In genomic region chr10:43125881-43126731, GRCh38 we compare ENCODE assay signal across 17 cellular contexts. TPM values are rescaled to one million over a fixed set of nuclear protein-coding genes. Genes with fewer than 3 reads are reported as not detected.
DNase-seq lines count a peak whose midpoint lies in the region; TF ChIP-seq lines count a peak whose summit lies in the region.
"Had no signal": no experiment of that assay in that cellular context is flagged by ENCODE, and none has a peak within 500 bp of the region (broad histone marks: within the 10 kb centered on the region; RNA-seq: fewer than 3 reads in every experiment).

No MANE protein-coding gene starts in this region.

- H3K27me3 Mint-ChIP-seq in IgD-negative memory B cell (peaks cover 4% of the 10 kb centered on the region), osteocyte (ENCODE audit: unreplicated experiment) (peaks cover 4% of the 10 kb centered on the region)

- DNase-seq in esophagus muscularis mucosa (ENCODE audit: extremely low spot score): peak; percentile 62
- DNase-seq in osteocyte (ENCODE audit: extremely low spot score, unreplicated experiment): peak; percentile 75
- DNase-seq in stimulated activated naive CD4-positive, alpha-beta T cell (lab: John Stamatoyannopoulos, UW): no peak
- no peak for DNase-seq in trophoblast cell
- no peak for DNase-seq in central memory CD4-positive, alpha-beta T cell
- DNase-seq: activated naive CD4-positive, alpha-beta T cell treated with Interleukin-2 at 50 U/mL for 16 hours; body of pancreas; GOT3; NCI-H187 treated with DMSO at 0.1 percent for 48 hours; NK-92 treated with Interleukin-12 subunit alpha and Interleukin-12 subunit beta, amount 100 ng/mL, for 24 hours; retina; stimulated activated CD4-positive, alpha-beta T cell treated with anti-CD3 and anti-CD28 coated beads, Interleukin-15, amount 100 ng/mL, for 24 hours had no signal

- H3K4me3 Mint-ChIP-seq in IgD-negative memory B cell (peak overlapping the region in 3 of 4 donors; percentile 33 to 86 (median 86)), osteocyte (ENCODE audit: unreplicated experiment) (no peak overlapping the region)

- H2BK5ac ChIP-seq in trophoblast cell (ENCODE audit: low read depth, low read length, poor library complexity): no peak overlapping the region

- H3K4ac ChIP-seq in trophoblast cell (ENCODE audit: low read depth, low read length): no peak overlapping the region

- no peaks in the 10 kb centered on the region for H3K36me3 ChIP-seq in BLaER1 treated with 17β-estradiol and CSF1 and Interleukin-3, amounts not matched to agents 10 nM and 100 nM
- H3K36me3 ChIP-seq in esophagus muscularis mucosa: no peaks in the 10 kb centered on the region
- H3K36me3 ChIP-seq in trophoblast cell (ENCODE audit: control insufficient read depth in 1 of 2, insufficient read depth in 2 of 2, low read length in 2 of 2): no peaks in the 10 kb centered on the region
- H3K36me3 ChIP-seq: neutrophil had no signal

- no peak overlapping the region for H4K91ac ChIP-seq in trophoblast cell (ENCODE audit: low read depth, low read length)

- no peaks in the 10 kb centered on the region for H3K27me3 ChIP-seq in BLaER1 treated with 17β-estradiol and CSF1 and Interleukin-3, amounts not matched to agents 10 nM and 100 nM
- H3K27me3 ChIP-seq in esophagus muscularis mucosa (no peaks in the 10 kb centered on the region), trophoblast cell (ENCODE audit: insufficient read depth, low read length) (no peaks in the 10 kb centered on the region)
- H3K27me3 ChIP-seq: body of pancreas, neutrophil had no signal

- no peak overlapping the region for H4K12ac ChIP-seq in trophoblast cell (ENCODE audit: low read depth, low read length)

- peak overlapping the region; percentile 22 to 79 (median 65); a peak in 18 of 22 replicates for H3K9ac ChIP-seq in BLaER1 treated with 17β-estradiol and CSF1 and Interleukin-3, amounts not matched to agents 10 nM and 100 nM
- H3K9ac ChIP-seq in trophoblast cell (ENCODE audit: low read length): no peak overlapping the region

- no peaks in the 10 kb centered on the region for H4K20me1 ChIP-seq in BLaER1 treated with 17β-estradiol and CSF1 and Interleukin-3, amounts not matched to agents 10 nM and 100 nM

- H3K36me3 Mint-ChIP-seq in IgD-negative memory B cell (no peaks in the 10 kb centered on the region), osteocyte (ENCODE audit: unreplicated experiment) (no peaks in the 10 kb centered on the region)

- H3K9me3 ChIP-seq in BLaER1 treated with 17β-estradiol and CSF1 and Interleukin-3, amounts not matched to agents 10 nM and 100 nM (replicated peaks in 1 of 11): no peaks in the 10 kb centered on the region
- H3K9me3 ChIP-seq in esophagus muscularis mucosa (no peaks in the 10 kb centered on the region), trophoblast cell (ENCODE audit: insufficient read depth, low read depth, low read length) (peaks cover 2% of the 10 kb centered on the region)
- H3K9me3 ChIP-seq: body of pancreas, neutrophil had no signal

- 90% methylated on average over 21 of the region's 23 CpGs for WGBS in esophagus muscularis mucosa
- no CpG with 5 or more reads among the region's 23 CpGs for WGBS in trophoblast cell (ENCODE audit: extremely low coverage, insufficient coverage, insufficient read length)

- H3K23ac ChIP-seq in trophoblast cell (ENCODE audit: low read length): no peak overlapping the region

- peak overlapping the region; percentile 39 to 59 (median 46) for H3K27ac Mint-ChIP-seq in IgD-negative memory B cell
- H3K27ac Mint-ChIP-seq in osteocyte (ENCODE audit: unreplicated experiment): no peak overlapping the region

- TF ChIP-seq CTCF in esophagus muscularis mucosa (IDR thresholded peaks at IDR 0.05) (no peak), osteocyte (IDR thresholded peaks at IDR 0.05) (no peak)

- H3K79me1 ChIP-seq in trophoblast cell (ENCODE audit: low read length): no peaks in the 10 kb centered on the region

- H2BK120ac ChIP-seq in trophoblast cell (ENCODE audit: insufficient read depth, low read length, poor library complexity): no peak overlapping the region

- peak overlapping the region in 3 of 10 experiments; percentile 29 to 36 (median 30); a peak in 2 of 20 replicates for H3K4me3 ChIP-seq in BLaER1 treated with 17β-estradiol and CSF1 and Interleukin-3, amounts not matched to agents 10 nM and 100 nM
- H3K4me3 ChIP-seq in esophagus muscularis mucosa (no peak overlapping the region), trophoblast cell (ENCODE audit: low read depth, low read length) (no peak overlapping the region)
- H3K4me3 ChIP-seq: body of pancreas had no signal

- peak overlapping the region; percentile 82 to 99 (median 97) for H3K4me2 ChIP-seq in BLaER1 treated with 17β-estradiol and CSF1 and Interleukin-3, amounts not matched to agents 10 nM and 100 nM
- H3K4me2 ChIP-seq in trophoblast cell (ENCODE audit: low read length): no peak overlapping the region

- H2AK5ac ChIP-seq in trophoblast cell (ENCODE audit: low read length): no peak overlapping the region

- H4K8ac ChIP-seq in trophoblast cell (ENCODE audit: low read depth, low read length): no peak overlapping the region

- peaks cover 86 to 100% (median 99%) of the 10 kb centered on the region in 10 experiments for H3K4me1 ChIP-seq in BLaER1 treated with 17β-estradiol and CSF1 and Interleukin-3, amounts not matched to agents 10 nM and 100 nM
- H3K4me1 ChIP-seq in esophagus muscularis mucosa: peaks cover 0 to 5% (median 0%) of the 10 kb centered on the region in 4 donors
- peaks cover 0 to 4% of the 10 kb centered on the region in 2 experiments for H3K4me1 ChIP-seq in trophoblast cell (ENCODE audit: control insufficient read depth in 1 of 2, insufficient read depth in 2 of 2, low read length in 2 of 2)
- H3K4me1 ChIP-seq: body of pancreas had no signal

- H3K14ac ChIP-seq in trophoblast cell (ENCODE audit: low read length): no peak overlapping the region

- H3K79me2 ChIP-seq in trophoblast cell (ENCODE audit: control insufficient read depth, insufficient read depth, low read length, poor library complexity): no peaks in the 10 kb centered on the region

- H3K4me1 Mint-ChIP-seq in IgD-negative memory B cell (peaks cover 36 to 59% (median 38%) of the 10 kb centered on the region in 3 donors), osteocyte (ENCODE audit: unreplicated experiment) (peaks cover 25% of the 10 kb centered on the region)

- TF ChIP-seq POLR2A in esophagus muscularis mucosa (IDR thresholded peaks at IDR 0.05; ENCODE audit: low read depth): no peak

- H3K27ac ChIP-seq in BLaER1 treated with 17β-estradiol and CSF1 and Interleukin-3, amounts not matched to agents 10 nM and 100 nM: peak overlapping the region; percentile 34 to 90 (median 77)
- H3K27ac ChIP-seq in esophagus muscularis mucosa (replicated peaks in 1 of 4) (no peak overlapping the region), trophoblast cell (ENCODE audit: low read depth, low read length) (no peak overlapping the region)
- H3K27ac ChIP-seq: body of pancreas, HL-60, neutrophil, VCaP had no signal

- intact Hi-C loops in esophagus muscularis mucosa (cut with DNase I): no loop called here

- no peak overlapping the region for H3K18ac ChIP-seq in trophoblast cell (ENCODE audit: low read length)

- H3K9me3 Mint-ChIP-seq in IgD-negative memory B cell (no peaks in the 10 kb centered on the region), osteocyte (ENCODE audit: unreplicated experiment) (no peaks in the 10 kb centered on the region)

- H2AFZ ChIP-seq in trophoblast cell (ENCODE audit: insufficient read depth, low read length, poor library complexity): no peak overlapping the region

- TF ChIP-seq EP300 in esophagus muscularis mucosa (IDR thresholded peaks at IDR 0.05): no peak

- H2BK12ac ChIP-seq in trophoblast cell (ENCODE audit: low read length): no peak overlapping the region

RNA-seq across cellular contexts. Expression of gene CSGALNACT2, which starts 12.1 kb away (rescaled TPM):
- 12.2 TPM for polyA plus RNA-seq in IgD-negative memory B cell
- 10 to 100 TPM; 25.6 to 39.5 (median 33.9) TPM for total RNA-seq in esophagus muscularis mucosa
- 36.6 and 38.7 TPM in 2 replicates for total RNA-seq in osteocyte
- 7.8 and 7.9 TPM in 2 replicates for polyA plus RNA-seq in trophoblast cell (2013)

RNA-seq across cellular contexts. Expression of gene RET, which starts 49.2 kb away (rescaled TPM):
- 0.05 TPM for polyA plus RNA-seq in IgD-negative memory B cell
- total RNA-seq in esophagus muscularis mucosa (1 to 10 TPM; 1.7 to 4.0 (median 3.0) TPM), osteocyte (0.43 and 1.1 TPM in 2 replicates)
- 0.03 and 0.04 TPM in 2 replicates for polyA plus RNA-seq in trophoblast cell (2013)

Comparison
In these comparisons a context has a peak if more than half of its experiments do, and no peak if none do; other contexts are left out.
1. H3K27ac ChIP-seq: peak in BLaER1 treated with 17β-estradiol and CSF1 and Interleukin-3, amounts not matched to agents 10 nM and 100 nM (11 of 11); none in esophagus muscularis mucosa (0 of 4) and trophoblast cell (single experiment).
2. DNase-seq: peak in esophagus muscularis mucosa (single experiment) and osteocyte (single experiment); none in stimulated activated naive CD4-positive, alpha-beta T cell (0 of 6), trophoblast cell (0 of 2) and central memory CD4-positive, alpha-beta T cell (single experiment).